8 cellular contexts compared by ENCODE assay signal in the genomic region with DNA sequence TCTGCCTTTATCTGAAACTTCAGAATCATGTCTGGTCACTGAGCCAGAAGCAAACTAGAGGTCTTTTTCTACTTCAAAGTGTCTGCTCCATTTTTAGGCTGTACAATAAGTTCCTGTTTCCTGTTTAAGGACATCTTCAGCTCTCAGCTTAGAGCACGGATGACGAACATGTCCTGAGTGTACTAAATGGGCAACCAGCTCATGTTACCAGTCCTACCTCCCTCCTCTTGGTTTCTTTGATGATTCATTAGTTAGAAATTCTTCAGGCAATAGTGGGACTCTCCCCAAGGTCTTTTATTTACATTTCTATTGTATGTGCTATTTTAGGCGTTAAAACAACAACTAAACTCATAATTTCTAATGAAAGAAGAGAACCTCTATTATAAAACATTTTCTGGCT. TPM values are rescaled to one million over a fixed set of nuclear protein-coding genes. Genes with fewer than 3 reads are reported as not detected.
DNase-seq lines count a peak whose midpoint lies in the region; ATAC-seq and TF ChIP-seq lines count a peak whose summit lies in the region.

No MANE protein-coding gene starts in this region.

- H3K4me3 ChIP-seq in skeletal muscle tissue (ENCODE audit: low read length in 3 of 3) (peak overlapping the region in 2 of 3 donors; percentile 30 to 56), colonic mucosa (no peak overlapping the region), WERI-Rb-1 (ENCODE audit: low read depth, low read length) (no peak overlapping the region)

- peak overlapping the region; percentile 76 for H3K27ac ChIP-seq in epithelial cell of prostate
- H3K27ac ChIP-seq in skeletal muscle tissue (ENCODE audit: low read depth, low read length), result peak overlapping the region; percentile 65
- no peak overlapping the region for H3K27ac ChIP-seq in colonic mucosa
- no peak overlapping the region for H3K27ac ChIP-seq in WERI-Rb-1

- H3K36me3 ChIP-seq in skeletal muscle tissue (ENCODE audit: control insufficient read depth in 3 of 3, insufficient read depth in 3 of 3, low read length in 3 of 3), result no peaks in the 10 kb centered on the region
- H3K36me3 ChIP-seq in colonic mucosa, result no peaks in the 10 kb centered on the region
- no peaks in the 10 kb centered on the region for H3K36me3 ChIP-seq in WERI-Rb-1

- H3K27me3 ChIP-seq in skeletal muscle tissue (ENCODE audit: control insufficient read depth in 3 of 3, insufficient read depth in 3 of 3, low read length in 3 of 3) (no peaks in the 10 kb centered on the region), colonic mucosa (no peaks in the 10 kb centered on the region), WERI-Rb-1 (ENCODE audit: insufficient read depth, low read depth, severe bottlenecking) (peaks cover 9% of the 10 kb centered on the region)

- H3K4me1 ChIP-seq in skeletal muscle tissue (ENCODE audit: control insufficient read depth in 3 of 3, insufficient read depth in 3 of 3, low read length in 3 of 3) (peaks cover 0 to 4% (median 0%) of the 10 kb centered on the region in 3 donors), colonic mucosa (no peaks in the 10 kb centered on the region)

- ATAC-seq in HG02885 (IDR thresholded peaks at IDR 0.05; ENCODE audit: poor library complexity, unreplicated experiment), result no peak

- DNase-seq in NCI-H345 (lab: John Stamatoyannopoulos, UW) (peak; percentile 7), NCI-H345 treated with DMSO at 0.1 percent for 48 hours (lab: John Stamatoyannopoulos, UW; ENCODE audit: unreplicated experiment) (no peak), NCI-H510A (lab: John Stamatoyannopoulos, UW) (peak; percentile 8), epithelial cell of prostate (ENCODE audit: low read depth, low spot score) (peak; percentile 95), colonic mucosa (no peak), WERI-Rb-1 (no peak)

- intact Hi-C loops in colonic mucosa (cut with DNase I), result no loop called here

- H3K9me3 ChIP-seq in skeletal muscle tissue (ENCODE audit: control insufficient read depth in 3 of 3, low read length in 3 of 3) (peaks cover 0 to 6% (median 0%) of the 10 kb centered on the region in 3 donors), colonic mucosa (no peaks in the 10 kb centered on the region), WERI-Rb-1 (ENCODE audit: severe bottlenecking) (peaks cover 8% of the 10 kb centered on the region)

- H3K9ac ChIP-seq in skeletal muscle tissue (ENCODE audit: low read depth in 1 of 3, low read length in 3 of 3) (peak overlapping the region; percentile 34 to 54 (median 45)), colonic mucosa (ENCODE audit: low read depth in 2 of 2, low read length in 2 of 2) (no peak overlapping the region)

- TF ChIP-seq CTCF in colonic mucosa (IDR thresholded peaks at IDR 0.05), result no peak
- no peak for TF ChIP-seq CTCF in WERI-Rb-1 (IDR thresholded peaks at IDR 0.05; ENCODE audit: low read depth, low read length)

RNA-seq across cellular contexts. Expression of a gene that starts 58.0 kb away (rescaled TPM):
- total RNA-seq in skeletal muscle tissue (9.9 TPM), colonic mucosa (under 1 TPM; 0.27 to 0.88 TPM)

Comparison
In these comparisons a context has a peak if more than half of its experiments do, and no peak if none do; other contexts are left out.
1. DNase-seq: peak in NCI-H345 (single experiment), NCI-H510A (single experiment) and epithelial cell of prostate (single experiment); none in NCI-H345 treated with DMSO at 0.1 percent for 48 hours (single experiment), colonic mucosa (single experiment) and WERI-Rb-1 (single experiment).
2. H3K27ac ChIP-seq: peak in epithelial cell of prostate (single experiment) and skeletal muscle tissue (single experiment); none in colonic mucosa (single experiment) and WERI-Rb-1 (single experiment).
3. H3K4me3 ChIP-seq: peak in skeletal muscle tissue (2 of 3); none in colonic mucosa (single experiment) and WERI-Rb-1 (single experiment).
4. H3K9ac ChIP-seq: peak in skeletal muscle tissue (3 of 3); none in colonic mucosa (0 of 2).